16 cellular contexts compared by ENCODE assay signal in genomic region chr5:122880749-122881148, GRCh38. TPM values are rescaled to one million over a fixed set of nuclear protein-coding genes. Genes with fewer than 3 reads are reported as not detected.
DNase-seq lines count a peak whose midpoint lies in the region; ATAC-seq, FAIRE-seq and TF ChIP-seq lines count a peak whose summit lies in the region.
"Had no signal": no experiment of that assay in that cellular context is flagged by ENCODE, and none has a peak within 500 bp of the region (broad histone marks: within the 10 kb centered on the region; RNA-seq: fewer than 3 reads in every experiment).

No MANE protein-coding gene starts in this region.

- FAIRE-seq in urothelium cell line (lab: Jason Lieb, UNC) = no peak

- peak; percentile 19 for DNase-seq in GM06990 (ENCODE audit: extremely low read depth, insufficient read length)
- peak; percentile 38 for DNase-seq in astrocyte of the hippocampus (ENCODE audit: low read depth, low spot score)
- DNase-seq in urothelium cell line (ENCODE audit: low spot score) = no peak
- DNase-seq in uterus = no peak
- no peak for DNase-seq in G401 (ENCODE audit: low spot score)
- no peak for DNase-seq in NCI-H2081 (lab: John Stamatoyannopoulos, UW)
- DNase-seq: activated gamma-delta T cell; cerebellar nuclear complex; immature natural killer cell; naive thymus-derived CD8-positive, alpha-beta T cell; NCI-H524; SHP77 treated with DMSO at 0.1 percent for 48 hours; sigmoid colon had no signal

- H3K4me1 ChIP-seq in uterus = no peaks in the 10 kb centered on the region

- no peak for TF ChIP-seq CTCF in GM06990 (IDR thresholded peaks at IDR 0.05; ENCODE audit: insufficient read depth, low read length, poor library complexity, severe bottlenecking)
- TF ChIP-seq CTCF in uterus (IDR thresholded peaks at IDR 0.05) = no peak

- intact Hi-C loops in uterus (cut with DNase I; ENCODE audit: low total_unique reads) = no loop called here

- H3K4me3 ChIP-seq in GM06990 (replicated peaks; ENCODE audit: low read depth, low read length) (no peak overlapping the region), uterus (no peak overlapping the region)
- H3K4me3 ChIP-seq: sigmoid colon had no signal

- ATAC-seq in GM19397 (IDR thresholded peaks at IDR 0.05; ENCODE audit: unreplicated experiment) = peak; percentile 74
- ATAC-seq in HG03097 (IDR thresholded peaks at IDR 0.05; ENCODE audit: low FRiP score, unreplicated experiment) = peak; percentile 85
- ATAC-seq: naive thymus-derived CD8-positive, alpha-beta T cell had no signal

- H3K9me3 ChIP-seq in uterus = no peaks in the 10 kb centered on the region
- H3K9me3 ChIP-seq: sigmoid colon had no signal

- H3K27ac ChIP-seq in uterus = no peak overlapping the region
- H3K27ac ChIP-seq: C4-2B had no signal

- H3K27me3 ChIP-seq in GM06990 (replicated peaks; ENCODE audit: control insufficient read depth, insufficient read depth, low read length) = no peaks in the 10 kb centered on the region
- H3K27me3 ChIP-seq in uterus = no peaks in the 10 kb centered on the region
- H3K27me3 ChIP-seq: sigmoid colon had no signal

- no peak for TF ChIP-seq POLR2A in uterus (IDR thresholded peaks at IDR 0.05)

- no peaks in the 10 kb centered on the region for H3K36me3 ChIP-seq in GM06990 (ENCODE audit: control insufficient read depth, insufficient read depth, low read length)
- H3K36me3 ChIP-seq in uterus = no peaks in the 10 kb centered on the region
- H3K36me3 ChIP-seq: sigmoid colon had no signal

- in situ Hi-C loops in G401 (cut with HindIII; ENCODE audit: low sequenced_read_pairs) = no loop called here

RNA-seq across cellular contexts. Expression of gene SNX24, which starts 35.3 kb away (rescaled TPM):
- 10 to 100 TPM in 2 of 4 donors, 1 to 10 TPM in 2; 2.8 to 16.5 (median 11.3) TPM for total RNA-seq in uterus
- total RNA-seq in G401 (2014; rRNA removed; shearing (Covaris generic)) = 6.2 and 20.9 TPM in 2 replicates

Comparison
In these comparisons a context has a peak if more than half of its experiments do, and no peak if none do; other contexts are left out.
1. DNase-seq: peak in GM06990 (single experiment) and astrocyte of the hippocampus (single experiment); none in urothelium cell line (single experiment), uterus (0 of 2), G401 (single experiment) and NCI-H2081 (0 of 2).